In genomic region chr19:46962030-46962570, GRCh38 we compare ENCODE assay signal across 1 cellular context.
TF ChIP-seq lines count a peak whose summit lies in the region.

No MANE protein-coding gene starts in this region.

TF ChIP-seq in HepG2, 621 proteins besides CTCF, POLR2A, EP300 and RAD21:
- TF ChIP-seq ZBTB4 (CRISPR knock-in tag; IDR thresholded peaks at IDR 0.05; ENCODE audit: borderline replicate concordance) (no peak), KIAA2018 (CRISPR knock-in tag; IDR thresholded peaks at IDR 0.05; ENCODE audit: borderline replicate concordance) (no peak), ZNF777 (CRISPR knock-in tag; IDR thresholded peaks at IDR 0.05) (no peak), TBP (CRISPR knock-in tag; IDR thresholded peaks at IDR 0.05) (no peak), ZNF660 (CRISPR knock-in tag; IDR thresholded peaks at IDR 0.05; ENCODE audit: borderline replicate concordance, low read depth) (no peak), ZNF331 (CRISPR knock-in tag; IDR thresholded peaks at IDR 0.05) (no peak), TP53 (CRISPR knock-in tag; conservative IDR thresholded peaks at IDR 0.05) (no peak), HCFC1 (IDR thresholded peaks at IDR 0.05; ENCODE audit: low read depth, low read length) (no peak), NFAT5 (CRISPR knock-in tag; IDR thresholded peaks at IDR 0.05) (no peak), XRCC5 (optimal IDR thresholded peaks at IDR 0.05; ENCODE audit: low read length) (no peak), ZNF788 (CRISPR knock-in tag; IDR thresholded peaks at IDR 0.05; ENCODE audit: borderline replicate concordance) (no peak), ZC3H13 (CRISPR knock-in tag; IDR thresholded peaks at IDR 0.05) (no peak), FOXJ3 (CRISPR knock-in tag; IDR thresholded peaks at IDR 0.05; ENCODE audit: borderline replicate concordance) (no peak), ZMYM3 (CRISPR knock-in tag; IDR thresholded peaks at IDR 0.05) (no peak), ZNF782 (CRISPR knock-in tag; IDR thresholded peaks at IDR 0.05; ENCODE audit: borderline replicate concordance) (no peak), MEF2D (CRISPR knock-in tag; IDR thresholded peaks at IDR 0.05) (no peak), ETV5 (CRISPR knock-in tag; IDR thresholded peaks at IDR 0.05; ENCODE audit: borderline replicate concordance) (no peak)
